1 cellular context compared by ENCODE assay signal in the genomic region with DNA sequence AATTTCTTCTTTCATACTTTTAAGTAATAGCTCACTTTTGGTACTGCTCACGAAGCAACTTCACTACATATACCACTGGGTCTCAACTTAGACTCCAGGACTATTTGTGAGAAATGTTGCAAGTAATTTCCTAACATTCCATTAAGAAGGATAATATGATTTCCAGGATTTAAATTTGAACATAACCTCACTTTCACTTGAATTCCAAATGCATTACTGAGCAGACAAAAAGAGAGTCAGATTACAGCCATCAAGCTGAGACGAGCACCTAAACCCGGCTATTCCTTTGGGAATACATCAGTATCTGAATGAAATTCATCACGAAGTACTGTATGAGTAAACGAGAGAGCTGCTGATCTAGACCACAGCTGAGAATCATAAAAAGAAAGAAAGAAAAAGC.
TF ChIP-seq lines count a peak whose summit lies in the region.

No MANE protein-coding gene starts in this region.

TF ChIP-seq in IMR-90, 13 proteins besides CTCF, POLR2A, EP300 and RAD21 (continued from another document):
- TF ChIP-seq, protein P1, sequence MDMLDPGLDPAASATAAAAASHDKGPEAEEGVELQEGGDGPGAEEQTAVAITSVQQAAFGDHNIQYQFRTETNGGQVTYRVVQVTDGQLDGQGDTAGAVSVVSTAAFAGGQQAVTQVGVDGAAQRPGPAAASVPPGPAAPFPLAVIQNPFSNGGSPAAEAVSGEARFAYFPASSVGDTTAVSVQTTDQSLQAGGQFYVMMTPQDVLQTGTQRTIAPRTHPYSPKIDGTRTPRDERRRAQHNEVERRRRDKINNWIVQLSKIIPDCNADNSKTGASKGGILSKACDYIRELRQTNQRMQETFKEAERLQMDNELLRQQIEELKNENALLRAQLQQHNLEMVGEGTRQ (IDR thresholded peaks at IDR 0.05; ENCODE audit: low read depth, low read length) = no peak
TF ChIP-seq in IMR-90: peak in this region for 1.
